ENCODE assay signal across 26 cellular contexts in genomic region chr1:149945206-149945605, GRCh38. TPM values are rescaled to one million over a fixed set of nuclear protein-coding genes. Genes with fewer than 3 reads are reported as not detected.
DNase-seq lines count a peak whose midpoint lies in the region; ATAC-seq, FAIRE-seq and TF ChIP-seq lines count a peak whose summit lies in the region.
"Had no signal": no experiment of that assay in that cellular context is flagged by ENCODE, and none has a peak within 500 bp of the region (broad histone marks: within the 10 kb centered on the region; RNA-seq: fewer than 3 reads in every experiment).

No MANE protein-coding gene starts in this region.

- ATAC-seq in T-helper 17 cell (no peak), T-cell (replicated peaks in 1 of 4) (no peak)
- ATAC-seq: GM23338, SK-N-SH treated with all-trans-retinoic acid at 6 μM for 48 hours had no signal

- H3K27ac Mint-ChIP-seq in T-helper 17 cell (peak overlapping the region; percentile 65), nephron progenitor cell (peak overlapping the region; percentile 75), T-cell (no peak overlapping the region)
- H3K27ac Mint-ChIP-seq: CD4-positive, alpha-beta T cell; GM23338 had no signal

- H3K36me3 Mint-ChIP-seq in T-helper 17 cell (ENCODE audit: low read depth) (peaks cover 9% of the 10 kb centered on the region), nephron progenitor cell (ENCODE audit: low read depth) (peaks cover 53% of the 10 kb centered on the region), T-cell (peaks cover 37% of the 10 kb centered on the region)

- H3K9me3 Mint-ChIP-seq in nephron progenitor cell (no peaks in the 10 kb centered on the region), T-cell (no peaks in the 10 kb centered on the region)
- H3K9me3 Mint-ChIP-seq: CD4-positive, alpha-beta T cell; GM23338; H9 had no signal

- no peak for DNase-seq in T-helper 17 cell
- peak; percentile 23 for DNase-seq in epidermal melanocyte (ENCODE audit: insufficient read length, low spot score)
- DNase-seq in nephron progenitor cell, result no peak
- DNase-seq in NK-92 (lab: John Stamatoyannopoulos, UW; ENCODE audit: unreplicated experiment), result no peak
- no peak for DNase-seq in GM12891 (ENCODE audit: insufficient read length, low spot score)
- DNase-seq in dermis blood vessel endothelial cell, result no peak
- DNase-seq in T-cell, result no peak
- DNase-seq: CD4-positive, alpha-beta T cell; COR-L47; H9; IMR-90; KG1; MM.1S; NCI-H1694; NCI-H2029 treated with DMSO at 0.1 percent for 48 hours; NCI-H2227 treated with DMSO at 0.1 percent for 48 hours; NCI-H510A; NCI-H69; OCI-M1; Peyer's patch; SIG-M5 had no signal

- TF ChIP-seq POLR2A in GM12891 (IDR thresholded peaks at IDR 0.05; ENCODE audit: low read depth, low read length), result no peak

- no peak for TF ChIP-seq CTCF in nephron progenitor cell (IDR thresholded peaks at IDR 0.05)

- H3K4me1 Mint-ChIP-seq in T-helper 17 cell (peaks cover 15% of the 10 kb centered on the region), nephron progenitor cell (peaks cover 34% of the 10 kb centered on the region), T-cell (peaks cover 0 to 8% (median 3%) of the 10 kb centered on the region in 3 donors)

- H3K4me3 Mint-ChIP-seq in T-helper 17 cell, result no peak overlapping the region
- no peak overlapping the region for H3K4me3 Mint-ChIP-seq in nephron progenitor cell
- H3K4me3 Mint-ChIP-seq in T-cell, result no peak overlapping the region
- H3K4me3 Mint-ChIP-seq: CD4-positive, alpha-beta T cell; GM23338; H9 had no signal

- POLR2A ChIA-PET in T-cell (lab: Charles Lee), result no interaction called here

- no peak for FAIRE-seq in GM12891 (lab: Jason Lieb, UNC)
- FAIRE-seq: A204.1, G401.6 had no signal

- no peaks in the 10 kb centered on the region for H3K27me3 Mint-ChIP-seq in T-helper 17 cell
- H3K27me3 Mint-ChIP-seq in nephron progenitor cell (ENCODE audit: low read depth, poor library complexity), result no peaks in the 10 kb centered on the region
- H3K27me3 Mint-ChIP-seq in T-cell, result no peaks in the 10 kb centered on the region
- H3K27me3 Mint-ChIP-seq: CD4-positive, alpha-beta T cell had no signal

- CTCF ChIA-PET in T-cell (lab: Charles Lee), result no interaction called here

- no peaks in the 10 kb centered on the region for H3K9me3 ChIP-seq in T-helper 17 cell (ENCODE audit: control insufficient read depth, low read length, poor library complexity, severe bottlenecking)
- H3K9me3 ChIP-seq: BLaER1 treated with 17β-estradiol and CSF1 and Interleukin-3, amounts not matched to agents 10 nM and 100 nM; Peyer's patch had no signal

TF ChIP-seq in GM12891, 5 proteins besides CTCF, POLR2A, EP300 and RAD21:
- no peak for TF ChIP-seq POU2F2 (IDR thresholded peaks at IDR 0.05; ENCODE audit: low read depth, low read length)
- no peak for TF ChIP-seq PAX5 (IDR thresholded peaks at IDR 0.05; ENCODE audit: insufficient read depth, low read length, severe bottlenecking)
- no peak for TF ChIP-seq SPI1 (IDR thresholded peaks at IDR 0.05; ENCODE audit: low read depth, low read length)
- no peak for TF ChIP-seq POLR2AphosphoS5 (IDR thresholded peaks at IDR 0.05; ENCODE audit: low read depth, low read length)

RNA-seq across cellular contexts. Expression of gene MTMR11, which starts 8.5 kb away (rescaled TPM):
- under 1 TPM; 0.35 to 0.73 TPM for total RNA-seq in T-helper 17 cell
- polyA plus RNA-seq in GM12891 (2012; ENCODE audit: low read depth, missing spikeins), result 0.73 TPM
- total RNA-seq in dermis blood vessel endothelial cell, result 0.47 and 1.5 TPM in 2 replicates
- total RNA-seq in T-cell, result 1 to 10 TPM in 4 of 5 donors, under 1 TPM in 1; 0.58 to 2.5 (median 1.5) TPM

RNA-seq across cellular contexts. Expression of gene SF3B4, which starts 17.6 kb away (rescaled TPM):
- total RNA-seq in T-helper 17 cell (10 to 100 TPM; 47.2 to 53.2 TPM), dermis blood vessel endothelial cell (7.8 and 16.3 TPM in 2 replicates), T-cell (10 to 100 TPM; 45.3 to 54.6 (median 51.6) TPM)
- polyA plus RNA-seq in GM12891 (2012; ENCODE audit: low read depth, missing spikeins), result 52.4 TPM

RNA-seq across cellular contexts. Expression of gene SV2A, which starts 27.6 kb away (rescaled TPM):
- total RNA-seq in T-helper 17 cell (1 to 10 TPM; 4.6 to 4.7 TPM), dermis blood vessel endothelial cell (3.9 and 6.7 TPM in 2 replicates), T-cell (1 to 10 TPM; 3.1 to 4.5 (median 3.9) TPM)
- 6.9 TPM for polyA plus RNA-seq in GM12891 (2012; ENCODE audit: low read depth, missing spikeins)

RNA-seq across cellular contexts. Expression of gene BOLA1, which starts 45.8 kb away (rescaled TPM):
- 1 to 10 TPM; 5.3 to 7.2 TPM for total RNA-seq in T-helper 17 cell
- polyA plus RNA-seq in GM12891 (2012; ENCODE audit: low read depth, missing spikeins), result 15.7 TPM
- 10.1 and 12.8 TPM in 2 replicates for total RNA-seq in dermis blood vessel endothelial cell
- total RNA-seq in T-cell, result 10 to 100 TPM in 3 of 5 donors, 1 to 10 TPM in 2; 6.0 to 27.6 (median 26.1) TPM

Comparison
In these comparisons a context has a peak if more than half of its experiments do, and no peak if none do; other contexts are left out.
1. H3K27ac Mint-ChIP-seq: peak in T-helper 17 cell (single experiment) and nephron progenitor cell (single experiment); none in T-cell (0 of 2).